8 cellular contexts compared by ENCODE assay signal in the genomic region with DNA sequence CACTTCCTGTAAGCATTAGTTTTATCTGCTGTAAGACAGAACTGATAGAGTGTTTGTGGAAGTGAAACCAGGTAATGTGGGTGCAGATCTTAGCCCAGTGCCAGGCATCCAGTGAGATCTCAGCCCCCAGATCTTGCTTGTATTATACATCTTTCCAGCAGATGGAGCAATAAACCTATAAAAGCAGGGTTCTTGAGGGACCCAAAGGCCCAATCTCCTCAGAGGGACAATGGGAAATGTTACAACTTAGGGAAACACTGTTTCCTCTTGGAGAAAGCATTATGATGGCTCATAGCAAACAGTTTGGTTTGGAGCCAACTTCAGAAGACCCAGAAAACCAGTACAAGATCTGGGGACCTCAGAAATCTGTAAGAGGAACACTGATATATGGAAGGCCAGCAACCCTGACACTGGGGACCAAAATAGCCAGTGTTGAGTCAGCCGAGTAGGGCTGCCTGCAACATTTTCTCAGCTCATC.
DNase-seq lines count a peak whose midpoint lies in the region; ATAC-seq, FAIRE-seq and TF ChIP-seq lines count a peak whose summit lies in the region.

No MANE protein-coding gene starts in this region.

- peak; percentile 43 for DNase-seq in Caki2 (ENCODE audit: low read depth)
- DNase-seq in NCI-H226, result peak; percentile 49
- peak; percentile 47 for DNase-seq in astrocyte (ENCODE audit: low read depth)
- peak; percentile 46 for DNase-seq in iPS DF 4.7 (ENCODE audit: extremely low read depth, low spot score)
- peak; percentile 52 for DNase-seq in stimulated activated naive B cell treated with anti-CD40 and anti-IgM and Interleukin-4, amounts not matched to agents 10 μg/mL and 1 μg/mL and 100 μg/mL, for 72 hours
- no peak for DNase-seq in activated CD4-positive, alpha-beta memory T cell treated with anti-CD3 and anti-CD28 coated beads, Interleukin-2, amount 10 ng/mL, durations not matched to agents 7 days and 5 days

- POLR2A ChIA-PET in activated CD4-positive, alpha-beta memory T cell treated with anti-CD3 and anti-CD28 coated beads, Interleukin-2, amount 10 ng/mL, durations not matched to agents 7 days and 5 days (lab: Charles Lee), result no interaction called here

- no peaks in the 10 kb centered on the region for H3K9me3 ChIP-seq in astrocyte (ENCODE audit: insufficient read depth, low read depth, low read length)

- in situ Hi-C loops in Caki2 (cut with HindIII; ENCODE audit: low pct_unique_long_range_greater_than_20kb, low sequenced_read_pairs), result no loop called here

- FAIRE-seq in astrocyte (lab: Jason Lieb, UNC), result peak; percentile 73

- H3K27me3 Mint-ChIP-seq in astrocyte (ENCODE audit: low read depth, unreplicated experiment), result no peaks in the 10 kb centered on the region
- H3K27me3 Mint-ChIP-seq in stimulated activated naive B cell treated with anti-CD40 and anti-IgM and Interleukin-4, amounts not matched to agents 10 μg/mL and 1 μg/mL and 100 μg/mL, for 72 hours, result peaks cover under 1 to 5% of the 10 kb centered on the region in 2 donors
- no peaks in the 10 kb centered on the region for H3K27me3 Mint-ChIP-seq in activated CD4-positive, alpha-beta memory T cell treated with anti-CD3 and anti-CD28 coated beads, Interleukin-2, amount 10 ng/mL, durations not matched to agents 7 days and 5 days

- H3K4me3 Mint-ChIP-seq in astrocyte (ENCODE audit: unreplicated experiment), result no peak overlapping the region
- H3K4me3 Mint-ChIP-seq in stimulated activated naive B cell treated with anti-CD40 and anti-IgM and Interleukin-4, amounts not matched to agents 10 μg/mL and 1 μg/mL and 100 μg/mL, for 72 hours, result no peak overlapping the region
- H3K4me3 Mint-ChIP-seq in activated CD4-positive, alpha-beta memory T cell treated with anti-CD3 and anti-CD28 coated beads, Interleukin-2, amount 10 ng/mL, durations not matched to agents 7 days and 5 days, result no peak overlapping the region

- H3K27me3 ChIP-seq in astrocyte (ENCODE audit: insufficient read depth, low read length), result no peaks in the 10 kb centered on the region

- no peaks in the 10 kb centered on the region for H3K79me2 ChIP-seq in astrocyte (ENCODE audit: insufficient read depth, low read length)

- no peaks in the 10 kb centered on the region for H3K36me3 ChIP-seq in astrocyte (ENCODE audit: insufficient read depth, low read length)

- TF ChIP-seq CTCF in astrocyte (IDR thresholded peaks at IDR 0.05; ENCODE audit: insufficient read depth, low read depth, low read length), result peak; percentile 73

- H3K4me1 Mint-ChIP-seq in astrocyte (ENCODE audit: low read depth, unreplicated experiment), result no peaks in the 10 kb centered on the region
- peaks cover 0 to 3% of the 10 kb centered on the region in 2 donors for H3K4me1 Mint-ChIP-seq in stimulated activated naive B cell treated with anti-CD40 and anti-IgM and Interleukin-4, amounts not matched to agents 10 μg/mL and 1 μg/mL and 100 μg/mL, for 72 hours
- no peaks in the 10 kb centered on the region for H3K4me1 Mint-ChIP-seq in activated CD4-positive, alpha-beta memory T cell treated with anti-CD3 and anti-CD28 coated beads, Interleukin-2, amount 10 ng/mL, durations not matched to agents 7 days and 5 days

- H3K4me3 ChIP-seq in astrocyte (ENCODE audit: insufficient read depth, low read depth, low read length), result no peak overlapping the region

- no peaks in the 10 kb centered on the region for H3K36me3 Mint-ChIP-seq in astrocyte (ENCODE audit: low read depth, unreplicated experiment)
- H3K36me3 Mint-ChIP-seq in stimulated activated naive B cell treated with anti-CD40 and anti-IgM and Interleukin-4, amounts not matched to agents 10 μg/mL and 1 μg/mL and 100 μg/mL, for 72 hours, result no peaks in the 10 kb centered on the region
- H3K36me3 Mint-ChIP-seq in activated CD4-positive, alpha-beta memory T cell treated with anti-CD3 and anti-CD28 coated beads, Interleukin-2, amount 10 ng/mL, durations not matched to agents 7 days and 5 days (ENCODE audit: low read depth), result no peaks in the 10 kb centered on the region

- H3K9ac ChIP-seq in astrocyte (ENCODE audit: low read length), result peak overlapping the region; percentile 1

- peaks cover 11% of the 10 kb centered on the region for H3K4me1 ChIP-seq in astrocyte (ENCODE audit: insufficient read depth, low read length)

- peak overlapping the region; percentile 62 for H2AFZ ChIP-seq in astrocyte (ENCODE audit: low read depth, low read length)

- peak overlapping the region; percentile 28 for H3K27ac ChIP-seq in astrocyte (ENCODE audit: low read depth, low read length)

- H3K27ac Mint-ChIP-seq in astrocyte (ENCODE audit: unreplicated experiment), result no peak overlapping the region
- H3K27ac Mint-ChIP-seq in stimulated activated naive B cell treated with anti-CD40 and anti-IgM and Interleukin-4, amounts not matched to agents 10 μg/mL and 1 μg/mL and 100 μg/mL, for 72 hours, result no peak overlapping the region
- H3K27ac Mint-ChIP-seq in activated CD4-positive, alpha-beta memory T cell treated with anti-CD3 and anti-CD28 coated beads, Interleukin-2, amount 10 ng/mL, durations not matched to agents 7 days and 5 days, result no peak overlapping the region

- H3K4me2 ChIP-seq in astrocyte (ENCODE audit: low read length), result no peak overlapping the region

- CTCF ChIA-PET in activated CD4-positive, alpha-beta memory T cell treated with anti-CD3 and anti-CD28 coated beads, Interleukin-2, amount 10 ng/mL, durations not matched to agents 7 days and 5 days (lab: Charles Lee), result interaction anchor here (1.5 to 1.6 kb wide), 2 partner anchors 55 to 645 kb away, joined by 5 to 8 read pairs; no protein-coding TSS in a partner anchor

- no peaks in the 10 kb centered on the region for H4K20me1 ChIP-seq in astrocyte (ENCODE audit: insufficient read depth, low read length)

- H3K9me3 Mint-ChIP-seq in astrocyte (ENCODE audit: unreplicated experiment), result no peaks in the 10 kb centered on the region
- H3K9me3 Mint-ChIP-seq in stimulated activated naive B cell treated with anti-CD40 and anti-IgM and Interleukin-4, amounts not matched to agents 10 μg/mL and 1 μg/mL and 100 μg/mL, for 72 hours, result no peaks in the 10 kb centered on the region
- no peaks in the 10 kb centered on the region for H3K9me3 Mint-ChIP-seq in activated CD4-positive, alpha-beta memory T cell treated with anti-CD3 and anti-CD28 coated beads, Interleukin-2, amount 10 ng/mL, durations not matched to agents 7 days and 5 days

- ATAC-seq in GM19351 (IDR thresholded peaks at IDR 0.05; ENCODE audit: unreplicated experiment) (peak; percentile 100), HG03139 (IDR thresholded peaks at IDR 0.05; ENCODE audit: unreplicated experiment) (peak; percentile 100)
- ATAC-seq in stimulated activated naive B cell treated with anti-CD40 and anti-IgM and Interleukin-4, amounts not matched to agents 10 μg/mL and 1 μg/mL and 100 μg/mL, for 72 hours (replicated peaks), result peak; percentile 100
